Comparison of ENCODE assay signal across 1 cellular context in the genomic region with DNA sequence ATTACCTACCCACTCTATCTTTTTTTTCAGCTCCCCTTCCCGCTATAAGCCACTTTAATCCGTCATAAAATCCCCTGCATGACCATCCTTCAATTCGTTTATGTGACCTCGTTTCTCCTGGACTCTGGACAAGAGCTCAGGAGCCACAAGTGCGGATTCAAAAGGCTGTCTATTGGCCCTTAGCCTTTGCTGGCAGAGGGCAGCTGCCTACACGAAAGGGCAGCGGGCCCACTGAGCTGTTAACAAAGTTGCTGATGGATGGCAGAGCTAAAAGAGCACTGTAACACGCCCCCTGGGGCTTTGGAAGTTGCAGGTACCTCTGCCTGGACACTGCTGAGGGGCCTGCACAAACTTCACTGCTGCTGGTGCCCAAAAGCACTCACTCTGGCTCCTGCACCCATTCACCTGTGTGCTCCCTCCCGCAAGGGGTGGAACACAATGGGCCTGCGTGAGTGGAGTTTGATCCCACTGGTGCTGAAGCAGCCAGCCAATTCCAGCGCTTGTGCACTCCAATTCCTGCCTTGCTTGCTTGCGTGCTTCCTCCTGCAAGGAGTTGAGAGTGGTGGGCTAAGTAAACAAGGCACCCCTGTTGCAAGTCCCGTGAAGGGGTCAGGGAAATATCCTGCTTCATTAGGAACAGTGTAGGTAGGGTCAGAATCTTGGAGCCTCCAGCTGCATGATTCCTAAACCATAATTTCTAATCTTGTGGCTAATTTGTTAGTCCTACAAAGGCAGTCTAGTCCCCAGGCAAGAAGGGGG.
TF ChIP-seq lines count a peak whose summit lies in the region.

No MANE protein-coding gene starts in this region.

TF ChIP-seq in SK-N-SH, 30 proteins besides CTCF, POLR2A, EP300 and RAD21:
- TF ChIP-seq, protein P1, sequence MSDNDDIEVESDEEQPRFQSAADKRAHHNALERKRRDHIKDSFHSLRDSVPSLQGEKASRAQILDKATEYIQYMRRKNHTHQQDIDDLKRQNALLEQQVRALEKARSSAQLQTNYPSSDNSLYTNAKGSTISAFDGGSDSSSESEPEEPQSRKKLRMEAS (IDR thresholded peaks at IDR 0.05; ENCODE audit: low read depth), result no peak
- no peak for TF ChIP-seq GATA2 (CRISPR knock-in tag; IDR thresholded peaks at IDR 0.05)
- TF ChIP-seq SIN3A (IDR thresholded peaks at IDR 0.05; ENCODE audit: borderline replicate concordance, low read depth, low read length), result no peak
- no peak for TF ChIP-seq RFX5 (IDR thresholded peaks at IDR 0.05; ENCODE audit: low read length)
- no peak for TF ChIP-seq TAF1 (IDR thresholded peaks at IDR 0.05; ENCODE audit: borderline replicate concordance, low read depth, low read length)
- TF ChIP-seq, protein P2, sequence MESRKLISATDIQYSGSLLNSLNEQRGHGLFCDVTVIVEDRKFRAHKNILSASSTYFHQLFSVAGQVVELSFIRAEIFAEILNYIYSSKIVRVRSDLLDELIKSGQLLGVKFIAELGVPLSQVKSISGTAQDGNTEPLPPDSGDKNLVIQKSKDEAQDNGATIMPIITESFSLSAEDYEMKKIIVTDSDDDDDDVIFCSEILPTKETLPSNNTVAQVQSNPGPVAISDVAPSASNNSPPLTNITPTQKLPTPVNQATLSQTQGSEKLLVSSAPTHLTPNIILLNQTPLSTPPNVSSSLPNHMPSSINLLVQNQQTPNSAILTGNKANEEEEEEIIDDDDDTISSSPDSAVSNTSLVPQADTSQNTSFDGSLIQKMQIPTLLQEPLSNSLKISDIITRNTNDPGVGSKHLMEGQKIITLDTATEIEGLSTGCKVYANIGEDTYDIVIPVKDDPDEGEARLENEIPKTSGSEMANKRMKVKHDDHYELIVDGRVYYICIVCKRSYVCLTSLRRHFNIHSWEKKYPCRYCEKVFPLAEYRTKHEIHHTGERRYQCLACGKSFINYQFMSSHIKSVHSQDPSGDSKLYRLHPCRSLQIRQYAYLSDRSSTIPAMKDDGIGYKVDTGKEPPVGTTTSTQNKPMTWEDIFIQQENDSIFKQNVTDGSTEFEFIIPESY (IDR thresholded peaks at IDR 0.05; ENCODE audit: borderline replicate concordance, low read depth), result no peak
- TF ChIP-seq, protein P3, sequence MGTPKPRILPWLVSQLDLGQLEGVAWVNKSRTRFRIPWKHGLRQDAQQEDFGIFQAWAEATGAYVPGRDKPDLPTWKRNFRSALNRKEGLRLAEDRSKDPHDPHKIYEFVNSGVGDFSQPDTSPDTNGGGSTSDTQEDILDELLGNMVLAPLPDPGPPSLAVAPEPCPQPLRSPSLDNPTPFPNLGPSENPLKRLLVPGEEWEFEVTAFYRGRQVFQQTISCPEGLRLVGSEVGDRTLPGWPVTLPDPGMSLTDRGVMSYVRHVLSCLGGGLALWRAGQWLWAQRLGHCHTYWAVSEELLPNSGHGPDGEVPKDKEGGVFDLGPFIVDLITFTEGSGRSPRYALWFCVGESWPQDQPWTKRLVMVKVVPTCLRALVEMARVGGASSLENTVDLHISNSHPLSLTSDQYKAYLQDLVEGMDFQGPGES (IDR thresholded peaks at IDR 0.05; ENCODE audit: low read depth, low read length), result no peak
- TF ChIP-seq NFIC (IDR thresholded peaks at IDR 0.05; ENCODE audit: borderline replicate concordance), result no peak
- TF ChIP-seq FOSL2 (IDR thresholded peaks at IDR 0.05; ENCODE audit: borderline replicate concordance, low read depth), result no peak
- TF ChIP-seq, protein P4, sequence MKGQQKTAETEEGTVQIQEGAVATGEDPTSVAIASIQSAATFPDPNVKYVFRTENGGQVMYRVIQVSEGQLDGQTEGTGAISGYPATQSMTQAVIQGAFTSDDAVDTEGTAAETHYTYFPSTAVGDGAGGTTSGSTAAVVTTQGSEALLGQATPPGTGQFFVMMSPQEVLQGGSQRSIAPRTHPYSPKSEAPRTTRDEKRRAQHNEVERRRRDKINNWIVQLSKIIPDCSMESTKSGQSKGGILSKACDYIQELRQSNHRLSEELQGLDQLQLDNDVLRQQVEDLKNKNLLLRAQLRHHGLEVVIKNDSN (IDR thresholded peaks at IDR 0.05; ENCODE audit: borderline replicate concordance, low read depth), result no peak
